6 cellular contexts compared by ENCODE assay signal in genomic region chr1:4351453-4351852, GRCh38.
"Had no signal": no experiment of that assay in that cellular context is flagged by ENCODE, and none has a peak within 500 bp of the region (broad histone marks: within the 10 kb centered on the region; RNA-seq: fewer than 3 reads in every experiment).

No MANE protein-coding gene starts in this region.

- DNase-seq: IMR-90, KBM-7, KG1 had no signal

- ATAC-seq: HepG2, K562 had no signal

- H3K27ac ChIP-seq: HL-60 had no signal

- H3K4me3 ChIP-seq: K562 had no signal
